In genomic region chr12:63753743-63754142, GRCh38 we compare ENCODE assay signal across 1 cellular context.
TF ChIP-seq lines count a peak whose summit lies in the region.

No MANE protein-coding gene starts in this region.

TF ChIP-seq in SK-N-SH, 30 proteins besides CTCF, POLR2A, EP300 and RAD21 (continued from another document):
- TF ChIP-seq REST (IDR thresholded peaks at IDR 0.05; ENCODE audit: low read depth, low read length) = no peak
- no peak for TF ChIP-seq ZBTB33 (IDR thresholded peaks at IDR 0.05; ENCODE audit: borderline replicate concordance, low read depth)
- no peak for TF ChIP-seq NFIC (IDR thresholded peaks at IDR 0.05; ENCODE audit: borderline replicate concordance)
TF ChIP-seq in SK-N-SH: peak in this region for 0.
